Comparison of ENCODE assay signal across 17 cellular contexts in the genomic region with DNA sequence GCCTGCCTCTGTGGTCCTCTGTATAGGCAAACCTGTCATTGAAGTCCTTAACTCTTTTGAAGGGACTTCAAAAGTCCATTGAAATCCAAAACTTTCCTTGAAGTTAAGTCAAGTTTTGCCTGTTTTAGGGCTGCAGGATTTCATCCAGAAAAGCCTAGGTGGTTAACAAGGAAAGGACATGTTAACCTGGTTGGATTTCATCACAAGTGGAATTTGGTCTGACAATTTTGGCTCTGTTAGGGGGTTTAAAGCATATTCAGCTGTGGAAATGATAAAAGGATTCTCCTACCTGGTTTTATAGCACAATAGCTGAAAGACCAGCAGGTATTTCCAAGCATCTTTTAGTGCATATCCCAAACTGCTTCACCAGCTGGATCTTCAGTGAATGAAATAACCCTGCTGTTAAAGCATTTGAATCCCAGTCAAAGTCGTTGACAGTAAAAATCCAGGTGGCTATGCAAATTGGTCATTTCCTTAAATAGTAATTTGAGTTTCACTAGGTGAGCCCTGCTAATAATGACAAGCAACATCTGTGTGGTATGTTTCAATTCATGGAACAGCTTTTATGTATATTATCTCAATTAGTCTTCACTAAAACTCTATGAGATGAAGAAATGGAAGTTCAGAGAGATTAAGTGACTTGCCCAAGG.
DNase-seq lines count a peak whose midpoint lies in the region; ATAC-seq, FAIRE-seq and TF ChIP-seq lines count a peak whose summit lies in the region.
"Had no signal": no experiment of that assay in that cellular context is flagged by ENCODE, and none has a peak within 500 bp of the region (broad histone marks: within the 10 kb centered on the region; RNA-seq: fewer than 3 reads in every experiment).

No MANE protein-coding gene starts in this region.

- peaks cover 0 to 6% (median 0%) of the 10 kb centered on the region in 3 experiments; a peak in 1 of 7 replicates for H3K36me3 Mint-ChIP-seq in H9 (ENCODE audit: insufficient read depth in 1 of 3, low read depth in 3 of 3)
- no peaks in the 10 kb centered on the region for H3K36me3 Mint-ChIP-seq in activated CD4-positive, alpha-beta T cell treated with anti-CD3 and anti-CD28 coated beads for 36 hours (ENCODE audit: low read depth)
- no peaks in the 10 kb centered on the region for H3K36me3 Mint-ChIP-seq in progenitor cell of endocrine pancreas (ENCODE audit: insufficient read depth)
- H3K36me3 Mint-ChIP-seq: CD8-positive, alpha-beta memory T cell had no signal

- H2BK15ac ChIP-seq in H9 (ENCODE audit: low read depth, low read length) (no peak overlapping the region), H1 (ENCODE audit: low read length) (no peak overlapping the region), mesendoderm (replicated peaks; ENCODE audit: low read depth) (no peak overlapping the region)

- no peak for ATAC-seq in activated CD4-positive, alpha-beta T cell treated with anti-CD3 and anti-CD28 coated beads for 36 hours
- no peak for ATAC-seq in GM18873 (IDR thresholded peaks at IDR 0.05; ENCODE audit: low FRiP score, unreplicated experiment)

- H3F3A ChIP-seq in MM.1S (ENCODE audit: insufficient read depth, low read length), result no peaks in the 10 kb centered on the region

- no peaks in the 10 kb centered on the region for H3K9me3 ChIP-seq in H9 (ENCODE audit: control insufficient read depth, low read depth, low read length)
- H3K9me3 ChIP-seq in MM.1S (replicated peaks; ENCODE audit: insufficient read depth, low read length), result no peaks in the 10 kb centered on the region
- no peaks in the 10 kb centered on the region for H3K9me3 ChIP-seq in H1 (ENCODE audit: insufficient read depth in 2 of 2, low read depth in 1 of 2, low read length in 1 of 2)

- H4K5ac ChIP-seq in H9 (ENCODE audit: insufficient read length, low read depth, low read length) (no peak overlapping the region), H1 (ENCODE audit: insufficient read length, low read depth, low read length) (no peak overlapping the region), mesendoderm (ENCODE audit: low read length) (no peak overlapping the region)

- H3K27ac Mint-ChIP-seq in H9 (peak overlapping the region in 2 of 3 experiments; percentile 72 to 95; a peak in 4 of 7 replicates), progenitor cell of endocrine pancreas (no peak overlapping the region)
- H3K27ac Mint-ChIP-seq in activated CD4-positive, alpha-beta T cell treated with anti-CD3 and anti-CD28 coated beads for 36 hours, result no peak overlapping the region
- H3K27ac Mint-ChIP-seq: CD8-positive, alpha-beta memory T cell had no signal

- H3K79me2 ChIP-seq in H9 (ENCODE audit: insufficient read depth, low read length), result no peaks in the 10 kb centered on the region
- no peaks in the 10 kb centered on the region for H3K79me2 ChIP-seq in MM.1S (ENCODE audit: low read length)
- H3K79me2 ChIP-seq in H1 (ENCODE audit: control insufficient read depth in 1 of 2, insufficient read depth in 2 of 2, low read length in 2 of 2), result no peaks in the 10 kb centered on the region
- H3K79me2 ChIP-seq in mesendoderm (ENCODE audit: control insufficient read depth, insufficient read depth, low read length), result no peaks in the 10 kb centered on the region

- no peaks in the 10 kb centered on the region for H3K79me1 ChIP-seq in H9 (ENCODE audit: insufficient read depth, low read depth, low read length, poor library complexity, severe bottlenecking)
- H3K79me1 ChIP-seq in H1 (ENCODE audit: low read depth, low read length), result no peaks in the 10 kb centered on the region
- no peaks in the 10 kb centered on the region for H3K79me1 ChIP-seq in mesendoderm (ENCODE audit: low read length)

- peak overlapping the region; percentile 12 for H3K27ac ChIP-seq in H9 (ENCODE audit: insufficient read length, low read depth, low read length)
- H3K27ac ChIP-seq in MM.1S (ENCODE audit: low read length), result peak overlapping the region; percentile 45; the same call in 1 of the 2 replicates
- H3K27ac ChIP-seq in H1 (ENCODE audit: low read depth, low read length), result peak overlapping the region; percentile 50; the same call in 1 of the 2 replicates
- peak overlapping the region; percentile 17 for H3K27ac ChIP-seq in mesendoderm (ENCODE audit: low read depth, low read length)
- H3K27ac ChIP-seq: GM23248 had no signal

- no peak overlapping the region for H3K9ac ChIP-seq in H9 (ENCODE audit: extremely low read depth, insufficient read length, low read length)
- H3K9ac ChIP-seq in MM.1S (ENCODE audit: low read length), result peak overlapping the region; percentile 14; the same call in 1 of the 2 replicates
- H3K9ac ChIP-seq in H1 (replicated peaks in 1 of 4; ENCODE audit: extremely low read depth in 1 of 4, low read depth in 3 of 4, low read length in 3 of 4), result no peak overlapping the region
- H3K9ac ChIP-seq in mesendoderm (ENCODE audit: low read length), result no peak overlapping the region
- H3K9ac ChIP-seq: GM23248 had no signal

- POLR2A ChIA-PET in H1 (lab: Charles Lee; ENCODE audit: partially characterized antibody), result no interaction called here
- POLR2A ChIA-PET in activated CD4-positive, alpha-beta T cell treated with anti-CD3 and anti-CD28 coated beads for 36 hours (lab: Charles Lee), result no interaction called here

- TF ChIP-seq CTCF in H9 (conservative IDR thresholded peaks at IDR 0.05) (no peak), MM.1S (IDR thresholded peaks at IDR 0.05; ENCODE audit: low read length) (no peak), H1 (IDR thresholded peaks at IDR 0.05; ENCODE audit: control extremely low read depth in 1 of 3, insufficient read depth in 1 of 3, low read depth in 1 of 3, low read length in 3 of 3) (no peak), progenitor cell of endocrine pancreas (IDR thresholded peaks at IDR 0.05; ENCODE audit: unreplicated experiment) (no peak)

- TF ChIP-seq EP300 in H1 (IDR thresholded peaks at IDR 0.05; ENCODE audit: borderline replicate concordance in 1 of 2, low read depth in 2 of 2, low read length in 2 of 2), result no peak

- H3K9me3 Mint-ChIP-seq in H9 (0 out of 5 replicates have a peak, but pooled peaks cover 0 to 3% of the 10 kb centered on the region in 2 experiments), progenitor cell of endocrine pancreas (ENCODE audit: low read depth) (no peaks in the 10 kb centered on the region)
- no peaks in the 10 kb centered on the region for H3K9me3 Mint-ChIP-seq in activated CD4-positive, alpha-beta T cell treated with anti-CD3 and anti-CD28 coated beads for 36 hours (ENCODE audit: low read depth)

- H3K4me1 ChIP-seq in H9 (ENCODE audit: insufficient read depth, low read length) (peaks cover 5% of the 10 kb centered on the region; the same call in 1 of the 2 replicates), MM.1S (ENCODE audit: low read length) (peaks cover 12% of the 10 kb centered on the region), H1 (replicated peaks in 1 of 4; ENCODE audit: control insufficient read depth in 3 of 4, insufficient read depth in 4 of 4, low read length in 3 of 4) (peaks cover 0 to 9% (median 6%) of the 10 kb centered on the region in 4 experiments; a peak in 5 of 7 replicates), mesendoderm (ENCODE audit: control insufficient read depth, low read depth, low read length) (peaks cover 13% of the 10 kb centered on the region)

- H3K4me3 Mint-ChIP-seq in H9 (no peak overlapping the region; a peak in 1 of 5 replicates), progenitor cell of endocrine pancreas (ENCODE audit: low read depth) (no peak overlapping the region)
- no peak overlapping the region for H3K4me3 Mint-ChIP-seq in activated CD4-positive, alpha-beta T cell treated with anti-CD3 and anti-CD28 coated beads for 36 hours
- H3K4me3 Mint-ChIP-seq: CD8-positive, alpha-beta memory T cell had no signal

- H2BK12ac ChIP-seq in H9 (ENCODE audit: insufficient read length, low read depth, low read length) (no peak overlapping the region), H1 (ENCODE audit: low read depth, low read length) (no peak overlapping the region)

- H3K18ac ChIP-seq in H9 (ENCODE audit: insufficient read length, low read depth, low read length), result no peak overlapping the region
- H3K18ac ChIP-seq in H1 (ENCODE audit: extremely low read depth, low read length), result no peak overlapping the region
- no peak overlapping the region for H3K18ac ChIP-seq in mesendoderm (ENCODE audit: low read length)

- intact Hi-C loops in activated CD4-positive, alpha-beta T cell treated with anti-CD3 and anti-CD28 coated beads for 36 hours (cut with DNase I, micrococcal nuclease), result no loop called here

- H3K36me3 ChIP-seq in MM.1S (replicated peaks; ENCODE audit: insufficient read depth, low read length), result no peaks in the 10 kb centered on the region
- H3K36me3 ChIP-seq in H1 (ENCODE audit: control insufficient read depth in 2 of 4, insufficient read depth in 4 of 4, low read length in 3 of 4), result no peaks in the 10 kb centered on the region
- H3K36me3 ChIP-seq in mesendoderm (ENCODE audit: control insufficient read depth, insufficient read depth, low read length), result no peaks in the 10 kb centered on the region

- H4K20me1 ChIP-seq in H9 (ENCODE audit: control insufficient read depth, insufficient read depth, insufficient read length) (no peaks in the 10 kb centered on the region), MM.1S (ENCODE audit: insufficient read depth, low read length) (no peaks in the 10 kb centered on the region), H1 (replicated peaks in 1 of 2; ENCODE audit: control insufficient read depth in 1 of 2, insufficient read depth in 2 of 2, low read length in 2 of 2) (no peaks in the 10 kb centered on the region)

- H3K4me2 ChIP-seq in H9 (ENCODE audit: insufficient read depth, insufficient read length, low read length) (peak overlapping the region; percentile 6), MM.1S (ENCODE audit: low read depth, low read length) (peak overlapping the region; percentile 63), H1 (ENCODE audit: insufficient read depth in 1 of 2, low read depth in 2 of 2, low read length in 2 of 2) (peak overlapping the region in 1 of 2 experiments; percentile 33; a peak in 2 of 4 replicates), mesendoderm (ENCODE audit: low read length) (no peak overlapping the region)

- H4K8ac ChIP-seq in H9 (replicated peaks; ENCODE audit: insufficient read length, low read depth, low read length), result no peak overlapping the region
- no peak overlapping the region for H4K8ac ChIP-seq in H1 (ENCODE audit: extremely low read depth, insufficient read depth, low read length)
- no peak overlapping the region for H4K8ac ChIP-seq in mesendoderm (ENCODE audit: low read depth, low read length)

- no peaks in the 10 kb centered on the region for H3K27me3 ChIP-seq in H9 (ENCODE audit: insufficient read depth, low read length)
- H3K27me3 ChIP-seq in MM.1S (replicated peaks; ENCODE audit: insufficient read depth, low read length), result no peaks in the 10 kb centered on the region
- H3K27me3 ChIP-seq in H1 (replicated peaks in 1 of 4; ENCODE audit: control insufficient read depth in 3 of 4, extremely low read depth in 1 of 4, insufficient read depth in 3 of 4, low read length in 3 of 4), result no peaks in the 10 kb centered on the region
- no peaks in the 10 kb centered on the region for H3K27me3 ChIP-seq in mesendoderm (ENCODE audit: insufficient read depth, low read length, poor library complexity)

- no peak overlapping the region for H3T11ph ChIP-seq in H9 (ENCODE audit: low read length)

- H3K4me3 ChIP-seq in MM.1S (ENCODE audit: low read length) (peak overlapping the region; percentile 38; the same call in 1 of the 2 replicates), H1 (ENCODE audit: extremely low read depth in 1 of 4, insufficient read depth in 2 of 4, low read depth in 3 of 4, low read length in 4 of 4) (peak overlapping the region in 1 of 4 experiments; percentile 30; a peak in 1 of 8 replicates), mesendoderm (ENCODE audit: low read length) (no peak overlapping the region)
- H3K4me3 ChIP-seq: GM23248 had no signal

- peaks cover 38 to 39% of the 10 kb centered on the region in 2 experiments for H3K4me1 Mint-ChIP-seq in H9
- no peaks in the 10 kb centered on the region for H3K4me1 Mint-ChIP-seq in activated CD4-positive, alpha-beta T cell treated with anti-CD3 and anti-CD28 coated beads for 36 hours
- H3K4me1 Mint-ChIP-seq in progenitor cell of endocrine pancreas (ENCODE audit: low read depth), result peaks cover 16% of the 10 kb centered on the region
- H3K4me1 Mint-ChIP-seq: CD8-positive, alpha-beta memory T cell had no signal

- H3K9me2 ChIP-seq in MM.1S (replicated peaks; ENCODE audit: insufficient read depth, low read length), result no peaks in the 10 kb centered on the region

- H3K4ac ChIP-seq in H9 (ENCODE audit: low read depth, low read length) (no peak overlapping the region), H1 (replicated peaks; ENCODE audit: insufficient read length, low read depth, low read length) (no peak overlapping the region), mesendoderm (ENCODE audit: low read depth, low read length) (no peak overlapping the region)

- H2BK5ac ChIP-seq in H9 (ENCODE audit: insufficient read length, low read length), result no peak overlapping the region
- H2BK5ac ChIP-seq in H1 (ENCODE audit: low read depth, low read length), result no peak overlapping the region; the same call in 1 of the 2 replicates
- no peak overlapping the region for H2BK5ac ChIP-seq in mesendoderm (ENCODE audit: low read length)

- H4K91ac ChIP-seq in H9 (ENCODE audit: insufficient read length, low read depth, low read length) (no peak overlapping the region), H1 (replicated peaks; ENCODE audit: insufficient read length, low read length) (no peak overlapping the region)

- no peak overlapping the region for H2AK5ac ChIP-seq in H9 (ENCODE audit: insufficient read length, low read length)
- H2AK5ac ChIP-seq in H1 (ENCODE audit: low read depth, low read length), result no peak overlapping the region
- no peak overlapping the region for H2AK5ac ChIP-seq in mesendoderm (ENCODE audit: low read length)

- no peaks in the 10 kb centered on the region for H3K23me2 ChIP-seq in H9 (ENCODE audit: insufficient read length, low read depth, low read length, poor library complexity, severe bottlenecking)
- H3K23me2 ChIP-seq in H1 (ENCODE audit: low read depth, low read length), result no peaks in the 10 kb centered on the region

- H3K56ac ChIP-seq in H9 (ENCODE audit: insufficient read length, low read depth, low read length), result no peak overlapping the region
- no peak overlapping the region for H3K56ac ChIP-seq in H1 (replicated peaks; ENCODE audit: insufficient read length, low read depth, low read length)
- H3K56ac ChIP-seq in mesendoderm (ENCODE audit: low read length), result no peak overlapping the region

- WGBS in H9 (ENCODE audit: extremely low coverage, insufficient read length, low lambda C conversion rate), result no CpG with 5 or more reads among the region's 1 CpG
- WGBS in H1 (ENCODE audit: extremely low coverage in 1 of 2, insufficient coverage in 1 of 2, insufficient read length in 1 of 2, insufficient replicate concordance in 2 of 2, low coverage in 1 of 2, low lambda C conversion rate in 2 of 2, missing lambda C conversion rate in 1 of 2), 2 experiments, result 0% methylated on average over 1 of the region's 1 CpG; no CpG with 5 or more reads in 1 of the 2 experiments
- no CpG with 5 or more reads among the region's 1 CpG for WGBS in mesendoderm (ENCODE audit: extremely low coverage, insufficient coverage, low lambda C conversion rate)

- TF ChIP-seq RAD21 in H1 (IDR thresholded peaks at IDR 0.05 in 1 of 2, conservative IDR thresholded peaks at IDR 0.05 in 1 of 2; ENCODE audit: low read depth in 2 of 2, low read length in 2 of 2), result no peak

- no peak overlapping the region for H3K14ac ChIP-seq in H9 (ENCODE audit: insufficient read depth, low read length)
- no peak overlapping the region for H3K14ac ChIP-seq in H1 (ENCODE audit: insufficient read length)

- H2BK120ac ChIP-seq in H9 (ENCODE audit: low read depth, low read length, poor library complexity, severe bottlenecking) (no peak overlapping the region), H1 (replicated peaks; ENCODE audit: low read depth, low read length) (peak overlapping the region; percentile 25), mesendoderm (ENCODE audit: low read depth, low read length) (peak overlapping the region; percentile 28)

- DNase-seq in H9 (no peak), MM.1S (peak; percentile 73), H1 (ENCODE audit: low read depth in 1 of 2, low spot score in 2 of 2) (no peak), mesendoderm (no peak), progenitor cell of endocrine pancreas (ENCODE audit: low spot score, unreplicated experiment) (no peak)
- DNase-seq in activated CD4-positive, alpha-beta T cell treated with anti-CD3 and anti-CD28 coated beads for 36 hours, result no peak
- DNase-seq: C1 segment of cervical spinal cord; CD8-positive, alpha-beta memory T cell; GM23248; NCI-H1105 treated with DMSO at 0.1 percent for 48 hours; NCI-H187 treated with DMSO at 0.1 percent for 48 hours; NCI-H226; NK-92 treated with Interleukin-12 subunit alpha and Interleukin-12 subunit beta, amount 100 ng/mL, for 24 hours; Right ventricle myocardium superior; SW 1271; T-helper 2 cell had no signal

- H3K27me3 Mint-ChIP-seq in H9 (ENCODE audit: low read depth) (peaks cover 7% of the 10 kb centered on the region), progenitor cell of endocrine pancreas (no peaks in the 10 kb centered on the region)
- no peaks in the 10 kb centered on the region for H3K27me3 Mint-ChIP-seq in activated CD4-positive, alpha-beta T cell treated with anti-CD3 and anti-CD28 coated beads for 36 hours

- H3K23ac ChIP-seq in H9 (ENCODE audit: insufficient read length, low read depth, low read length) (no peak overlapping the region), H1 (ENCODE audit: insufficient read length) (no peak overlapping the region), mesendoderm (ENCODE audit: low read length) (no peak overlapping the region)

- FAIRE-seq in H1 (lab: Jason Lieb, UNC), result peak; percentile 62

- no peak for TF ChIP-seq POLR2A in H1 (IDR thresholded peaks at IDR 0.05; ENCODE audit: control extremely low read depth in 1 of 2, low read depth in 2 of 2, low read length in 2 of 2)

- H2AFZ ChIP-seq in H9 (ENCODE audit: low read length), result no peak overlapping the region
- H2AFZ ChIP-seq in MM.1S (ENCODE audit: low read length), result peak overlapping the region; percentile 35; the same call in 1 of the 2 replicates
- H2AFZ ChIP-seq in H1 (ENCODE audit: low read length), result no peak overlapping the region
- H2AFZ ChIP-seq: GM23248 had no signal

- CTCF ChIA-PET in H1 (lab: Charles Lee; ENCODE audit: partially characterized antibody), result interaction anchor here (0.9 to 1.5 kb wide), 4 partner anchors 20 to 195 kb away, joined by 3 to 4 read pairs (median 3); no protein-coding TSS in a partner anchor
- CTCF ChIA-PET in activated CD4-positive, alpha-beta T cell treated with anti-CD3 and anti-CD28 coated beads for 36 hours (lab: Charles Lee), result no interaction called here

- H2BK20ac ChIP-seq in H9 (ENCODE audit: low read depth, low read length, poor library complexity, severe bottlenecking) (no peak overlapping the region), H1 (ENCODE audit: low read length) (0 out of 2 replicates have a peak overlapping the region, but pooled peaks have one; percentile 35)

Comparison
In these comparisons a context has a peak if more than half of its experiments do, and no peak if none do; other contexts are left out.
1. H3K27ac Mint-ChIP-seq: peak in H9 (2 of 3); none in activated CD4-positive, alpha-beta T cell treated with anti-CD3 and anti-CD28 coated beads for 36 hours (single experiment) and progenitor cell of endocrine pancreas (single experiment).
2. Peak in every context shown above with its lines, with median percentiles within 50 percentile points of each other: H3K27ac ChIP-seq.